Comparison of ENCODE assay signal across 2 cellular contexts in the genomic region with DNA sequence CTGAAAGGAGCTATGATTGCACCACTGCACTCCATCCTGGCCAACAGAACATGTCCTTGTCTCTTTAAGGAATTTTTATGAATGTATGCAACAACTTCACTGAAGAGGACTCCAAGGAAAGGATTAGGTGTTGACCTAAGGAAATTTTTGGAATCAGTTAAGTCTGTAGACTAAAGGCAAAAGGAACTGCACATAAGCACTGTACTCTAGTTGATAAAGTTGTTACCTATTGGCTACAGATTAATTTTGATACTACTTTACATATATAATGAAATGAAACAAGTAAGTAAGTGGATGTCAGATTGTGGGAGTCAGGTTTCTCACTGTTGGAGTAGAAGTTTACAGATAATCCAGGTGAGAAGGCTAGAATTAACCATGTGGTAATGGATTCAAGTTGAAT.
TF ChIP-seq lines count a peak whose summit lies in the region.

No MANE protein-coding gene starts in this region.

TF ChIP-seq in HepG2, 621 proteins besides CTCF, POLR2A, EP300 and RAD21:
- TF ChIP-seq XRCC5 (optimal IDR thresholded peaks at IDR 0.05; ENCODE audit: low read length) (no peak), ZNF615 (CRISPR knock-in tag; IDR thresholded peaks at IDR 0.05; ENCODE audit: borderline replicate concordance) (peak; percentile 86; the same call in 1 of the 2 replicates)
TF ChIP-seq in HepG2: peak in this region for 1.

TF ChIP-seq in HEK293, 187 proteins besides CTCF, POLR2A, EP300 and RAD21:
- no peak for TF ChIP-seq ZNF274 (IDR thresholded peaks at IDR 0.05; ENCODE audit: low read length)
- TF ChIP-seq ZNF274 (tag by site-specific recombination; IDR thresholded peaks at IDR 0.05; ENCODE audit: borderline replicate concordance), result no peak
- no peak for TF ChIP-seq ZNF391 (tag by site-specific recombination; IDR thresholded peaks at IDR 0.05; ENCODE audit: borderline replicate concordance, low read depth)
- no peak for TF ChIP-seq ZNF521 (tag by site-specific recombination; IDR thresholded peaks at IDR 0.05)
- peak; percentile 79 for TF ChIP-seq SETDB1 (IDR thresholded peaks at IDR 0.05; ENCODE audit: insufficient read length, low read length)
- TF ChIP-seq ZNF692 (tag by site-specific recombination; IDR thresholded peaks at IDR 0.05), result no peak
